Comparison of ENCODE assay signal across 1 cellular context in the genomic region with DNA sequence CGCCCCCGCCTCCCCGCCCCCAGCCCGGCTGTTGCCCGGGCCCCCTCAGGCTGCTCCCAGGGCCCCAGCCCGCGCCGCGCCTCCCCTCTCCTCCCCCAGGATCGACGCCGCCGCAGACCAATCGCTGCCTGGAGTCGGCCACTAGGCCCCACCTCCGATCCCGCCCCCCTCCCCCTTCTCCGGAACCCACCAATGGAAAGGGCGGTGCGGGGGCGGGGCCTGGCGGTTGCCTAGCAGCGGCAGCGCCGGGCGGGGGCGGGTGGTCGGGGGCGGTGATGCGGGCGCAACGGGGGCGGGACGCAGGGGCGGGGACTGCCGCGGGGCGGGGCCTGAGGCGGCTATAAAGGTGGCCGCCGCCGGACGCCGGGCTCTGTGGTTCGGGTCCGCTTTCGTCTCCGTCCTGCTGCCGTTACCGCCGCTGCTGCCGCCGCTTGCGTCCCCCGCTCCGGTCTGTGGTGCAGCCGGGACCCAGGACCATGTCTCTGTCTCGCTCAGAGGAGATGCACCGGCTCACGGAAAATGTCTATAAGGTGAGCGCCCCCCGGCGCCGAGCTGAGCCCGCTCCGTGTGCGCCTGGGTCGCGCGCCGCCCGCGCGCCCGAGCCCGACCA.
TF ChIP-seq lines count a peak whose summit lies in the region.

A gene with protein sequence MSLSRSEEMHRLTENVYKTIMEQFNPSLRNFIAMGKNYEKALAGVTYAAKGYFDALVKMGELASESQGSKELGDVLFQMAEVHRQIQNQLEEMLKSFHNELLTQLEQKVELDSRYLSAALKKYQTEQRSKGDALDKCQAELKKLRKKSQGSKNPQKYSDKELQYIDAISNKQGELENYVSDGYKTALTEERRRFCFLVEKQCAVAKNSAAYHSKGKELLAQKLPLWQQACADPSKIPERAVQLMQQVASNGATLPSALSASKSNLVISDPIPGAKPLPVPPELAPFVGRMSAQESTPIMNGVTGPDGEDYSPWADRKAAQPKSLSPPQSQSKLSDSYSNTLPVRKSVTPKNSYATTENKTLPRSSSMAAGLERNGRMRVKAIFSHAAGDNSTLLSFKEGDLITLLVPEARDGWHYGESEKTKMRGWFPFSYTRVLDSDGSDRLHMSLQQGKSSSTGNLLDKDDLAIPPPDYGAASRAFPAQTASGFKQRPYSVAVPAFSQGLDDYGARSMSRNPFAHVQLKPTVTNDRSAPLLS (plus strand): TSS at position 373 of the 610 bp plus-strand sequence. CDS start 104 bp downstream, at position 477.

TF ChIP-seq in HCT116, 20 proteins besides CTCF, POLR2A, EP300 and RAD21 (continued from another document):
- TF ChIP-seq, protein P1, sequence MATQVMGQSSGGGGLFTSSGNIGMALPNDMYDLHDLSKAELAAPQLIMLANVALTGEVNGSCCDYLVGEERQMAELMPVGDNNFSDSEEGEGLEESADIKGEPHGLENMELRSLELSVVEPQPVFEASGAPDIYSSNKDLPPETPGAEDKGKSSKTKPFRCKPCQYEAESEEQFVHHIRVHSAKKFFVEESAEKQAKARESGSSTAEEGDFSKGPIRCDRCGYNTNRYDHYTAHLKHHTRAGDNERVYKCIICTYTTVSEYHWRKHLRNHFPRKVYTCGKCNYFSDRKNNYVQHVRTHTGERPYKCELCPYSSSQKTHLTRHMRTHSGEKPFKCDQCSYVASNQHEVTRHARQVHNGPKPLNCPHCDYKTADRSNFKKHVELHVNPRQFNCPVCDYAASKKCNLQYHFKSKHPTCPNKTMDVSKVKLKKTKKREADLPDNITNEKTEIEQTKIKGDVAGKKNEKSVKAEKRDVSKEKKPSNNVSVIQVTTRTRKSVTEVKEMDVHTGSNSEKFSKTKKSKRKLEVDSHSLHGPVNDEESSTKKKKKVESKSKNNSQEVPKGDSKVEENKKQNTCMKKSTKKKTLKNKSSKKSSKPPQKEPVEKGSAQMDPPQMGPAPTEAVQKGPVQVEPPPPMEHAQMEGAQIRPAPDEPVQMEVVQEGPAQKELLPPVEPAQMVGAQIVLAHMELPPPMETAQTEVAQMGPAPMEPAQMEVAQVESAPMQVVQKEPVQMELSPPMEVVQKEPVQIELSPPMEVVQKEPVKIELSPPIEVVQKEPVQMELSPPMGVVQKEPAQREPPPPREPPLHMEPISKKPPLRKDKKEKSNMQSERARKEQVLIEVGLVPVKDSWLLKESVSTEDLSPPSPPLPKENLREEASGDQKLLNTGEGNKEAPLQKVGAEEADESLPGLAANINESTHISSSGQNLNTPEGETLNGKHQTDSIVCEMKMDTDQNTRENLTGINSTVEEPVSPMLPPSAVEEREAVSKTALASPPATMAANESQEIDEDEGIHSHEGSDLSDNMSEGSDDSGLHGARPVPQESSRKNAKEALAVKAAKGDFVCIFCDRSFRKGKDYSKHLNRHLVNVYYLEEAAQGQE (IDR thresholded peaks at IDR 0.05; ENCODE audit: low read depth) = no peak
- peak; percentile 61 for TF ChIP-seq YY1 (IDR thresholded peaks at IDR 0.05; ENCODE audit: extremely low read depth, insufficient replicate concordance, low read depth, low read length)
- TF ChIP-seq EZH2 (IDR thresholded peaks at IDR 0.05) = no peak
- TF ChIP-seq SIN3A (IDR thresholded peaks at IDR 0.05; ENCODE audit: low read depth) = peak; percentile 98; the same call in 1 of the 2 replicates
- TF ChIP-seq EGR1 (IDR thresholded peaks at IDR 0.05; ENCODE audit: low read depth) = peak; percentile 92
- TF ChIP-seq, protein P2, sequence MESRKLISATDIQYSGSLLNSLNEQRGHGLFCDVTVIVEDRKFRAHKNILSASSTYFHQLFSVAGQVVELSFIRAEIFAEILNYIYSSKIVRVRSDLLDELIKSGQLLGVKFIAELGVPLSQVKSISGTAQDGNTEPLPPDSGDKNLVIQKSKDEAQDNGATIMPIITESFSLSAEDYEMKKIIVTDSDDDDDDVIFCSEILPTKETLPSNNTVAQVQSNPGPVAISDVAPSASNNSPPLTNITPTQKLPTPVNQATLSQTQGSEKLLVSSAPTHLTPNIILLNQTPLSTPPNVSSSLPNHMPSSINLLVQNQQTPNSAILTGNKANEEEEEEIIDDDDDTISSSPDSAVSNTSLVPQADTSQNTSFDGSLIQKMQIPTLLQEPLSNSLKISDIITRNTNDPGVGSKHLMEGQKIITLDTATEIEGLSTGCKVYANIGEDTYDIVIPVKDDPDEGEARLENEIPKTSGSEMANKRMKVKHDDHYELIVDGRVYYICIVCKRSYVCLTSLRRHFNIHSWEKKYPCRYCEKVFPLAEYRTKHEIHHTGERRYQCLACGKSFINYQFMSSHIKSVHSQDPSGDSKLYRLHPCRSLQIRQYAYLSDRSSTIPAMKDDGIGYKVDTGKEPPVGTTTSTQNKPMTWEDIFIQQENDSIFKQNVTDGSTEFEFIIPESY (IDR thresholded peaks at IDR 0.05; ENCODE audit: extremely low read depth, insufficient replicate concordance, low read length) = peak; percentile 37
- TF ChIP-seq SP1 (IDR thresholded peaks at IDR 0.05; ENCODE audit: low read depth) = peak; percentile 94
- TF ChIP-seq FOSL1 (IDR thresholded peaks at IDR 0.05; ENCODE audit: low read depth) = no peak
- no peak for TF ChIP-seq TCF7L2 (IDR thresholded peaks at IDR 0.05; ENCODE audit: borderline replicate concordance, extremely low read depth, insufficient read depth, insufficient read length)
- no peak for TF ChIP-seq ZFX (IDR thresholded peaks at IDR 0.05)
- no peak for TF ChIP-seq ELF1 (IDR thresholded peaks at IDR 0.05; ENCODE audit: borderline replicate concordance, low read depth)
TF ChIP-seq in HCT116: peak in this region for 6.
